Comparison of ENCODE assay signal across 23 cellular contexts in genomic region chr11:125117429-125117828, GRCh38. TPM values are rescaled to one million over a fixed set of nuclear protein-coding genes. Genes with fewer than 3 reads are reported as not detected.
"Had no signal": no experiment of that assay in that cellular context is flagged by ENCODE, and none has a peak within 500 bp of the region (broad histone marks: within the 10 kb centered on the region; RNA-seq: fewer than 3 reads in every experiment).

No MANE protein-coding gene starts in this region.

- H3K9me3 ChIP-seq: SJSA1 had no signal

- H3K4me1 ChIP-seq: SJSA1 had no signal

- FAIRE-seq: HepG2, RCC 7860 had no signal

- ATAC-seq: HepG2 had no signal

- H3K27ac ChIP-seq: SJSA1, SK-N-MC had no signal

- DNase-seq: IMR-90, Karpas-422, KG1, MV-4-11, NCI-H1048, NCI-H1105, NCI-H1436 treated with DMSO at 0.1 percent for 48 hours, NCI-H1694, NCI-H187 treated with DMSO at 0.1 percent for 48 hours, NCI-H2029 treated with DMSO at 0.1 percent for 48 hours, NCI-H2171 treated with DMSO at 0.1 percent for 48 hours, NCI-H345, NCI-H446 treated with DMSO at 0.1 percent for 48 hours, NCI-H510A treated with DMSO at 0.1 percent for 48 hours, NCI-H526, NCI-H82, Right ventricle myocardium superior, RPMI8226, SIG-M5 had no signal

- H3K27me3 ChIP-seq: SJSA1 had no signal

- H3K4me3 ChIP-seq: SJSA1, SK-N-MC had no signal

- H3K36me3 ChIP-seq: SJSA1 had no signal

RNA-seq across cellular contexts. Expression of gene PKNOX2, which starts 47.1 kb away (rescaled TPM):
- total RNA-seq: HepG2, SJSA1 had no signal
- polyA plus RNA-seq: HepG2 had no signal
